In the genomic region with DNA sequence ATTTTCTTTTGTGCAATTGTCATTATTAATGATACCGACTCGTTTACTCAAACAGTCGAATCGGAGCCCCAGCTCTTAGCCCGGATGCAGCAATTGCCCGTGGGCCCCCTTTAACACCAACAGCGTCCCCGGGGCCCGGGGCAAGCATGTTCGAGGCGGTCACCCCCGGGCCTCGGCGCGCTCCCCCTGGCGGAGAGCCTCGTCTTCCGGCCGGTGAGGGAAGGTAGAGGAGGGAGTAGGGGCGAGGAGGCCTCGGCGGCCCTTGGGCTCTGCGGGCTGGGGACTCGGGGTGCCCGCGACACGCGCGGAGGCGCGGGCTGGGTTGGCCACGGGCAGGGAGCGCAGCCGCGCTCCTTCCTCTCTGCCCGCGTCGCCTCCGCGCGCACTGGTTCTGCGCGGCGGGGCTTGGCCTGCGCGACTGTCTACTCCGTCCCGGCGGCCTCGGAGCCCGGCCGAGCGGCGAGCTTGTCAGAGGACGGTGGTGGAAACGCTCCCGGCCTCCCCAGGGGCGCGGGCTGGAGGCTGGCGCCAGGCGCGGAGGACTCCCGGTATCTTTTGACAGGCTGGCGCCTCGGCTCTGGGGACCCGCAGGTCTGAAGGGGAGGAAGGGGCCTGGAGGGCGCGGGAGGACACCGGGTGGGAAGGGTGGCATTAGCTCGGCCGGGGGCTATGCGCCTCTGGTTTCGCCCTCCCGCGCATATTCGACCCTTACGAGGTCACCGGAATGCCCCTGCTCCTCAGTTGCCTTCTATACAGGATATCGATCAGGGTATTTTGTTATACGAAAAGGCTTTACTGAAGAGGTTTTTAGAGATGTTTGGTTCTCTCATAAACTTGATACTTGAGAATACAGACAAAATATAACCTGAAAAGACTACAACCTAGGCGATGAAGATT, we compare ENCODE assay signal across 8 cellular contexts. TPM values are rescaled to one million over a fixed set of nuclear protein-coding genes. Genes with fewer than 3 reads are reported as not detected.
DNase-seq lines count a peak whose midpoint lies in the region; ATAC-seq and TF ChIP-seq lines count a peak whose summit lies in the region.

No MANE protein-coding gene starts in this region.

- peak overlapping the region; percentile 81 for H3K4me3 ChIP-seq in Jurkat, Clone E6-1 (ENCODE audit: low read length)
- H3K4me3 ChIP-seq in SJCRH30 (peak overlapping the region; percentile 91), osteoblast (ENCODE audit: insufficient read depth, low read length) (peak overlapping the region; percentile 94), thoracic aorta (peak overlapping the region; percentile 84)

- H3K4me1 ChIP-seq in SJCRH30, result 0 out of 2 replicates have a peak, but pooled peaks cover 2% of the 10 kb centered on the region
- peaks cover 8% of the 10 kb centered on the region for H3K4me1 ChIP-seq in osteoblast (ENCODE audit: insufficient read depth, low read length)
- H3K4me1 ChIP-seq in thoracic aorta (ENCODE audit: control insufficient read depth in 1 of 2, low read depth in 2 of 2), result peaks cover 3 to 20% of the 10 kb centered on the region in 2 donors

- no peak overlapping the region for H3K27ac Mint-ChIP-seq in activated naive CD4-positive, alpha-beta T cell treated with anti-CD3 and anti-CD28 coated beads for 36 hours

- no peaks in the 10 kb centered on the region for H3K27me3 ChIP-seq in SJCRH30
- H3K27me3 ChIP-seq in osteoblast (ENCODE audit: insufficient read depth, low read length), result no peaks in the 10 kb centered on the region
- H3K27me3 ChIP-seq in thoracic aorta (replicated peaks; ENCODE audit: insufficient read depth), result no peaks in the 10 kb centered on the region

- ATAC-seq in GM21619 (IDR thresholded peaks at IDR 0.05; ENCODE audit: unreplicated experiment) (peak; percentile 73), thoracic aorta (ENCODE audit: insufficient number of reproducible peaks, low FRiP score, low read depth) (peak; percentile 81)

- CTCF ChIA-PET in activated naive CD4-positive, alpha-beta T cell treated with anti-CD3 and anti-CD28 coated beads for 36 hours (lab: Charles Lee), result interaction anchor here (0.6 to 2.3 kb wide), 13 partner anchors 11 to 219 kb away, joined by 3 to 8 read pairs (median 4); partner anchors contain the start of genes ERCC5 and TEX30

- peaks cover 82% of the 10 kb centered on the region for H3K79me2 ChIP-seq in osteoblast (ENCODE audit: insufficient read depth, low read length)

- H3K27ac ChIP-seq in SJCRH30 (peak overlapping the region; percentile 68), osteoblast (ENCODE audit: low read depth, low read length) (peak overlapping the region; percentile 54), thoracic aorta (peak overlapping the region; percentile 71 to 80)

- H2AFZ ChIP-seq in osteoblast (ENCODE audit: low read length), result peak overlapping the region; percentile 99

- no peaks in the 10 kb centered on the region for H3K9me3 ChIP-seq in SJCRH30 (replicated peaks)
- H3K9me3 ChIP-seq in osteoblast (ENCODE audit: low read depth, low read length), result no peaks in the 10 kb centered on the region
- H3K9me3 ChIP-seq in thoracic aorta, result no peaks in the 10 kb centered on the region

- peak overlapping the region; percentile 97 for H3K4me2 ChIP-seq in osteoblast (ENCODE audit: insufficient read depth, low read length)

- peaks cover 13% of the 10 kb centered on the region for H3K4me1 Mint-ChIP-seq in activated naive CD4-positive, alpha-beta T cell treated with anti-CD3 and anti-CD28 coated beads for 36 hours (ENCODE audit: low read depth)

- no peaks in the 10 kb centered on the region for H4K20me1 ChIP-seq in osteoblast (ENCODE audit: insufficient read depth, low read length)

- H3K36me3 ChIP-seq in SJCRH30, result peaks cover under 1% of the 10 kb centered on the region; the same call in 1 of the 2 replicates
- peaks cover 3% of the 10 kb centered on the region for H3K36me3 ChIP-seq in osteoblast (ENCODE audit: insufficient read depth, low read length)
- H3K36me3 ChIP-seq in thoracic aorta, result no peaks in the 10 kb centered on the region

- H3K27me3 Mint-ChIP-seq in activated naive CD4-positive, alpha-beta T cell treated with anti-CD3 and anti-CD28 coated beads for 36 hours (ENCODE audit: low read depth), result peaks cover 21% of the 10 kb centered on the region

- peaks cover 4% of the 10 kb centered on the region for H3K36me3 Mint-ChIP-seq in activated naive CD4-positive, alpha-beta T cell treated with anti-CD3 and anti-CD28 coated beads for 36 hours (ENCODE audit: low read depth)

- H3K9me3 Mint-ChIP-seq in activated naive CD4-positive, alpha-beta T cell treated with anti-CD3 and anti-CD28 coated beads for 36 hours, result no peaks in the 10 kb centered on the region

- intact Hi-C loops in activated naive CD4-positive, alpha-beta T cell treated with anti-CD3 and anti-CD28 coated beads for 36 hours (cut with micrococcal nuclease), result loop anchor here (1.0 kb wide), 1 partner anchor 208 kb away; no protein-coding TSS in a partner anchor

- H3K4me3 Mint-ChIP-seq in activated naive CD4-positive, alpha-beta T cell treated with anti-CD3 and anti-CD28 coated beads for 36 hours, result peak overlapping the region; percentile 93

- TF ChIP-seq CTCF in osteoblast (IDR thresholded peaks at IDR 0.05; ENCODE audit: extremely low read depth, low read depth, low read length) (peak; percentile 63), thoracic aorta (IDR thresholded peaks at IDR 0.05) (peak; percentile 65)

- DNase-seq in ELF-1 (ENCODE audit: low read depth, low spot score) (peak; percentile 84), SJCRH30 (peak; percentile 84 to 85), globus pallidus (ENCODE audit: low spot score) (peak; percentile 76), osteoblast (ENCODE audit: insufficient read length, low spot score, missing footprints) (peak; percentile 98), thoracic aorta (ENCODE audit: low spot score) (no peak)
- DNase-seq in Jurkat, Clone E6-1 (ENCODE audit: low read depth, low spot score), result peak; percentile 58
- peak; percentile 83 for DNase-seq in activated naive CD4-positive, alpha-beta T cell treated with anti-CD3 and anti-CD28 coated beads for 36 hours

RNA-seq across cellular contexts. Expression of gene BIVM, which starts 1.5 kb away (rescaled TPM):
- polyA plus RNA-seq in Jurkat, Clone E6-1 (2012; ENCODE audit: insufficient read depth, insufficient read length), result 21.0 TPM
- 10.6 and 12.5 TPM in 2 replicates for total RNA-seq in SJCRH30 (2014; rRNA removed; shearing (Covaris generic))
- total RNA-seq in activated naive CD4-positive, alpha-beta T cell treated with anti-CD3 and anti-CD28 coated beads for 36 hours, result 10 to 100 TPM in 1 of 2 experiments, 1 to 10 TPM in 1; 9.9 to 11.1 TPM
- total RNA-seq in osteoblast, result 22.1 and 30.9 TPM in 2 replicates
- total RNA-seq in thoracic aorta, result 10 to 100 TPM; 26.8 to 33.2 TPM

RNA-seq across cellular contexts. Expression of gene POGLUT2, which starts 1.6 kb away (rescaled TPM):
- 14.1 TPM for polyA plus RNA-seq in Jurkat, Clone E6-1 (2012; ENCODE audit: insufficient read depth, insufficient read length)
- total RNA-seq in SJCRH30 (2014; rRNA removed; shearing (Covaris generic)), result 31.3 and 32.2 TPM in 2 replicates
- total RNA-seq in activated naive CD4-positive, alpha-beta T cell treated with anti-CD3 and anti-CD28 coated beads for 36 hours, result 1 to 10 TPM; 2.1 to 3.7 TPM
- total RNA-seq in osteoblast, result 15.9 and 18.0 TPM in 2 replicates
- 10 to 100 TPM in 1 of 2 donors, 1 to 10 TPM in 1; 7.3 to 11.9 TPM for total RNA-seq in thoracic aorta

RNA-seq across cellular contexts. Expression of gene TEX30, which starts 26.8 kb away (rescaled TPM):
- polyA plus RNA-seq in Jurkat, Clone E6-1 (2012; ENCODE audit: insufficient read depth, insufficient read length), result 71.3 TPM
- total RNA-seq in SJCRH30 (2014; rRNA removed; shearing (Covaris generic)), result 18.8 and 20.1 TPM in 2 replicates
- 10 to 100 TPM; 20.8 to 23.0 TPM for total RNA-seq in activated naive CD4-positive, alpha-beta T cell treated with anti-CD3 and anti-CD28 coated beads for 36 hours
- total RNA-seq in osteoblast, result 13.4 and 14.4 TPM in 2 replicates
- 1 to 10 TPM; 2.8 to 8.0 TPM for total RNA-seq in thoracic aorta

RNA-seq across cellular contexts. Expression of gene ERCC5, which starts 45.4 kb away (rescaled TPM):
- 74.6 TPM for polyA plus RNA-seq in Jurkat, Clone E6-1 (2012; ENCODE audit: insufficient read depth, insufficient read length)
- total RNA-seq in SJCRH30 (2014; rRNA removed; shearing (Covaris generic)), result 24.5 and 28.4 TPM in 2 replicates
- 10 to 100 TPM; 52.0 to 54.0 TPM for total RNA-seq in activated naive CD4-positive, alpha-beta T cell treated with anti-CD3 and anti-CD28 coated beads for 36 hours
- total RNA-seq in osteoblast (99.2 and 103 TPM in 2 replicates), thoracic aorta (10 to 100 TPM; 59.4 to 80.8 TPM)
